In the genomic region with DNA sequence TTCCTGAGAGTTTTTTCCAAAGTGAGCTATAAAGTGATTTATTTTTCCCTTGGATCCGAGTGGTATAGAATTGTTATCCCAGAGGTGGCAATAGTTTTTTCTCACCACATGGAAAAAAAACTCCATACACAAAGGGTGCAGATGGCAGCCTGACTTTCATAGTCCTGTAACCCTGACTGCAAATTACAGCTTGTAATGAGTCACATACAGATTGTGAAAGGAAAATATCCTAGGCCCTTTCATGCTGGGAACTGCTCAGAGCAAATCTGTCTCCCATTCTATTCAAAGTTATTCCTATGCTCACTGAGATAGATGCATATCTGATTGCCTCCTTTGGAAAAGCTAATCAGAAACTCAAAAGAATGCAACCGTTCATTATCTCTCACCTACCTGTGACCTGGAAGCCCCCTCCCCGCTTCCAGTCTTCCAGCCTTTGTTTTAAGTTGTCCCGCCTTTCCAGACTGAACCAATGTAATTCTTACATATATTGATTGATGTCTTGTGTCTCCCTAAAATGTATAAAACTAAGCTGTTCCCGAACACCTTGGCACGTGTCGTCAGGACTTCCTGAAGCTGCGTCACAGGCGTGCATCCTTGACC, we compare ENCODE assay signal across 1 cellular context.
TF ChIP-seq lines count a peak whose summit lies in the region.

No MANE protein-coding gene starts in this region.

TF ChIP-seq in H1, 55 proteins besides CTCF, POLR2A, EP300 and RAD21 (continued from another document):
- TF ChIP-seq TBP (IDR thresholded peaks at IDR 0.05; ENCODE audit: low read depth, low read length): no peak
- TF ChIP-seq, protein P1, sequence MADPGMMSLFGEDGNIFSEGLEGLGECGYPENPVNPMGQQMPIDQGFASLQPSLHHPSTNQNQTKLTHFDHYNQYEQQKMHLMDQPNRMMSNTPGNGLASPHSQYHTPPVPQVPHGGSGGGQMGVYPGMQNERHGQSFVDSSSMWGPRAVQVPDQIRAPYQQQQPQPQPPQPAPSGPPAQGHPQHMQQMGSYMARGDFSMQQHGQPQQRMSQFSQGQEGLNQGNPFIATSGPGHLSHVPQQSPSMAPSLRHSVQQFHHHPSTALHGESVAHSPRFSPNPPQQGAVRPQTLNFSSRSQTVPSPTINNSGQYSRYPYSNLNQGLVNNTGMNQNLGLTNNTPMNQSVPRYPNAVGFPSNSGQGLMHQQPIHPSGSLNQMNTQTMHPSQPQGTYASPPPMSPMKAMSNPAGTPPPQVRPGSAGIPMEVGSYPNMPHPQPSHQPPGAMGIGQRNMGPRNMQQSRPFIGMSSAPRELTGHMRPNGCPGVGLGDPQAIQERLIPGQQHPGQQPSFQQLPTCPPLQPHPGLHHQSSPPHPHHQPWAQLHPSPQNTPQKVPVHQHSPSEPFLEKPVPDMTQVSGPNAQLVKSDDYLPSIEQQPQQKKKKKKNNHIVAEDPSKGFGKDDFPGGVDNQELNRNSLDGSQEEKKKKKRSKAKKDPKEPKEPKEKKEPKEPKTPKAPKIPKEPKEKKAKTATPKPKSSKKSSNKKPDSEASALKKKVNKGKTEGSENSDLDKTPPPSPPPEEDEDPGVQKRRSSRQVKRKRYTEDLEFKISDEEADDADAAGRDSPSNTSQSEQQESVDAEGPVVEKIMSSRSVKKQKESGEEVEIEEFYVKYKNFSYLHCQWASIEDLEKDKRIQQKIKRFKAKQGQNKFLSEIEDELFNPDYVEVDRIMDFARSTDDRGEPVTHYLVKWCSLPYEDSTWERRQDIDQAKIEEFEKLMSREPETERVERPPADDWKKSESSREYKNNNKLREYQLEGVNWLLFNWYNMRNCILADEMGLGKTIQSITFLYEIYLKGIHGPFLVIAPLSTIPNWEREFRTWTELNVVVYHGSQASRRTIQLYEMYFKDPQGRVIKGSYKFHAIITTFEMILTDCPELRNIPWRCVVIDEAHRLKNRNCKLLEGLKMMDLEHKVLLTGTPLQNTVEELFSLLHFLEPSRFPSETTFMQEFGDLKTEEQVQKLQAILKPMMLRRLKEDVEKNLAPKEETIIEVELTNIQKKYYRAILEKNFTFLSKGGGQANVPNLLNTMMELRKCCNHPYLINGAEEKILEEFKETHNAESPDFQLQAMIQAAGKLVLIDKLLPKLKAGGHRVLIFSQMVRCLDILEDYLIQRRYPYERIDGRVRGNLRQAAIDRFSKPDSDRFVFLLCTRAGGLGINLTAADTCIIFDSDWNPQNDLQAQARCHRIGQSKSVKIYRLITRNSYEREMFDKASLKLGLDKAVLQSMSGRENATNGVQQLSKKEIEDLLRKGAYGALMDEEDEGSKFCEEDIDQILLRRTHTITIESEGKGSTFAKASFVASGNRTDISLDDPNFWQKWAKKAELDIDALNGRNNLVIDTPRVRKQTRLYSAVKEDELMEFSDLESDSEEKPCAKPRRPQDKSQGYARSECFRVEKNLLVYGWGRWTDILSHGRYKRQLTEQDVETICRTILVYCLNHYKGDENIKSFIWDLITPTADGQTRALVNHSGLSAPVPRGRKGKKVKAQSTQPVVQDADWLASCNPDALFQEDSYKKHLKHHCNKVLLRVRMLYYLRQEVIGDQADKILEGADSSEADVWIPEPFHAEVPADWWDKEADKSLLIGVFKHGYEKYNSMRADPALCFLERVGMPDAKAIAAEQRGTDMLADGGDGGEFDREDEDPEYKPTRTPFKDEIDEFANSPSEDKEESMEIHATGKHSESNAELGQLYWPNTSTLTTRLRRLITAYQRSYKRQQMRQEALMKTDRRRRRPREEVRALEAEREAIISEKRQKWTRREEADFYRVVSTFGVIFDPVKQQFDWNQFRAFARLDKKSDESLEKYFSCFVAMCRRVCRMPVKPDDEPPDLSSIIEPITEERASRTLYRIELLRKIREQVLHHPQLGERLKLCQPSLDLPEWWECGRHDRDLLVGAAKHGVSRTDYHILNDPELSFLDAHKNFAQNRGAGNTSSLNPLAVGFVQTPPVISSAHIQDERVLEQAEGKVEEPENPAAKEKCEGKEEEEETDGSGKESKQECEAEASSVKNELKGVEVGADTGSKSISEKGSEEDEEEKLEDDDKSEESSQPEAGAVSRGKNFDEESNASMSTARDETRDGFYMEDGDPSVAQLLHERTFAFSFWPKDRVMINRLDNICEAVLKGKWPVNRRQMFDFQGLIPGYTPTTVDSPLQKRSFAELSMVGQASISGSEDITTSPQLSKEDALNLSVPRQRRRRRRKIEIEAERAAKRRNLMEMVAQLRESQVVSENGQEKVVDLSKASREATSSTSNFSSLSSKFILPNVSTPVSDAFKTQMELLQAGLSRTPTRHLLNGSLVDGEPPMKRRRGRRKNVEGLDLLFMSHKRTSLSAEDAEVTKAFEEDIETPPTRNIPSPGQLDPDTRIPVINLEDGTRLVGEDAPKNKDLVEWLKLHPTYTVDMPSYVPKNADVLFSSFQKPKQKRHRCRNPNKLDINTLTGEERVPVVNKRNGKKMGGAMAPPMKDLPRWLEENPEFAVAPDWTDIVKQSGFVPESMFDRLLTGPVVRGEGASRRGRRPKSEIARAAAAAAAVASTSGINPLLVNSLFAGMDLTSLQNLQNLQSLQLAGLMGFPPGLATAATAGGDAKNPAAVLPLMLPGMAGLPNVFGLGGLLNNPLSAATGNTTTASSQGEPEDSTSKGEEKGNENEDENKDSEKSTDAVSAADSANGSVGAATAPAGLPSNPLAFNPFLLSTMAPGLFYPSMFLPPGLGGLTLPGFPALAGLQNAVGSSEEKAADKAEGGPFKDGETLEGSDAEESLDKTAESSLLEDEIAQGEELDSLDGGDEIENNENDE (IDR thresholded peaks at IDR 0.05; ENCODE audit: insufficient replicate concordance, low read length): no peak
TF ChIP-seq in H1: peak in this region for 0.
